Comparison of ENCODE assay signal across 10 cellular contexts in the genomic region with DNA sequence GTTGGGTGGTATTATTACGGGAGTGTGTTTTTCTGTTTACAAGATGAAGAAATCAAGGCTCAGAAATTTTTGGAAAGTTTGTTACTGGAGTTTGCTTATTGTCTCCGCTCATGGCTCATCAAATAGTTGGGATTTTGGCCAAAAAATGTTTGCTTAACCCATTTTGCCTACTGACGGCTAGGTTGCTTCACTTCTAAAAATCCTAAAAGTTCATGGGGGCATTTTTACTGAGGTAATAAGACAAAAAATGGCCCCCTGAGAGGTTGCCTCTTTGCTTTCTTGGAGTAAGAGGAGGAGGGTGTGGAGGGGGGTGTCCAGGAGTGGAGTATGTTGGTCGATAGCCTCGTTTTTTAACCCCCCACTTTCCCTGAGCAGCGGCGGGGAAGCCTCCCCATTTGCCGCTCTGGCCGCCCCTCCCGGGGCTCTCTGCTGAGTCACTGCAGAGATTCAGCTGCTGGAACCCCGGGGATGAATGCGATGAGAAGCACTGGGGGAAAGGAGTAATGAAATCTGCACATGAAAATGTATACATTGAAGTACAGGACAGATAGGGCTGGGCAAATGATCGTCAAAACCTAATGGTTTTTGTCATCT. TPM values are rescaled to one million over a fixed set of nuclear protein-coding genes. Genes with fewer than 3 reads are reported as not detected.
DNase-seq lines count a peak whose midpoint lies in the region; ATAC-seq and TF ChIP-seq lines count a peak whose summit lies in the region.
"Had no signal": no experiment of that assay in that cellular context is flagged by ENCODE, and none has a peak within 500 bp of the region (broad histone marks: within the 10 kb centered on the region; RNA-seq: fewer than 3 reads in every experiment).

No MANE protein-coding gene starts in this region.

- TF ChIP-seq POLR2A in breast epithelium (IDR thresholded peaks at IDR 0.05): no peak
- TF ChIP-seq POLR2A in right lobe of liver (IDR thresholded peaks at IDR 0.05): no peak
- TF ChIP-seq POLR2A in tibial nerve (IDR thresholded peaks at IDR 0.05): no peak

- H3K4me1 Mint-ChIP-seq in MCF 10A (ENCODE audit: insufficient read depth, unreplicated experiment): peaks cover 8% of the 10 kb centered on the region

- H3K9me3 ChIP-seq in breast epithelium (no peaks in the 10 kb centered on the region), right lobe of liver (no peaks in the 10 kb centered on the region), tibial nerve (peaks cover 0 to 9% (median 0%) of the 10 kb centered on the region in 4 donors)

- H3K9me3 Mint-ChIP-seq in MCF 10A (ENCODE audit: unreplicated experiment): no peaks in the 10 kb centered on the region

- peaks cover 38% of the 10 kb centered on the region for H3K36me3 Mint-ChIP-seq in MCF 10A (ENCODE audit: insufficient read depth, unreplicated experiment)

- in situ Hi-C loops in astrocyte of the cerebellum (cut with HindIII; ENCODE audit: low sequenced_read_pairs): no loop called here

- intact Hi-C loops in breast epithelium (cut with DNase I; ENCODE audit: low total_unique reads): no loop called here
- intact Hi-C loops in MCF 10A (cut with micrococcal nuclease): no loop called here
- intact Hi-C loops in right lobe of liver (cut with DNase I): no loop called here

- TF ChIP-seq CTCF in breast epithelium (IDR thresholded peaks at IDR 0.05) (no peak), MCF 10A (IDR thresholded peaks at IDR 0.05; ENCODE audit: unreplicated experiment) (no peak), astrocyte of the cerebellum (IDR thresholded peaks at IDR 0.05; ENCODE audit: low read depth, low read length, missing control alignments) (no peak), right lobe of liver (IDR thresholded peaks at IDR 0.05) (no peak), tibial nerve (IDR thresholded peaks at IDR 0.05) (no peak), omental fat pad (IDR thresholded peaks at IDR 0.05) (no peak)

- H3K4me3 Mint-ChIP-seq in MCF 10A (ENCODE audit: unreplicated experiment): no peak overlapping the region
- H3K4me3 Mint-ChIP-seq: T-helper 1 cell treated with Interleukin-12 subunit alpha and Interleukin-12 subunit beta and Interleukin-4 antibody, amounts not matched to agents 30 μg/mL and 1 μg/mL, for 36 hours had no signal

- ATAC-seq in right lobe of liver: peak in 1 of 4 donors; percentile 24
- no peak for ATAC-seq in omental fat pad (ENCODE audit: low FRiP score)
- no peak for ATAC-seq in HG02973 (IDR thresholded peaks at IDR 0.05; ENCODE audit: unreplicated experiment)

- no peaks in the 10 kb centered on the region for H3K36me3 ChIP-seq in breast epithelium
- peaks cover 0 to 2% (median 0%) of the 10 kb centered on the region in 4 donors for H3K36me3 ChIP-seq in right lobe of liver
- peaks cover 0 to 7% (median 0%) of the 10 kb centered on the region in 3 donors for H3K36me3 ChIP-seq in tibial nerve

- H3K27me3 ChIP-seq in breast epithelium (no peaks in the 10 kb centered on the region), right lobe of liver (no peaks in the 10 kb centered on the region), tibial nerve (no peaks in the 10 kb centered on the region)

- H3K4me1 ChIP-seq in breast epithelium (no peaks in the 10 kb centered on the region), right lobe of liver (peaks cover 0 to 7% (median 0%) of the 10 kb centered on the region in 4 donors), tibial nerve (peaks cover 0 to 30% (median 3%) of the 10 kb centered on the region in 4 donors)

- TF ChIP-seq EP300 in tibial nerve (IDR thresholded peaks at IDR 0.05): no peak

- H3K4me3 ChIP-seq in breast epithelium (peak overlapping the region; percentile 45 to 66 (median 59)), astrocyte of the cerebellum (ENCODE audit: low read depth, low read length) (peak overlapping the region; percentile 69), right lobe of liver (peak overlapping the region; percentile 0 to 44 (median 37)), tibial nerve (peak overlapping the region; percentile 24 to 54 (median 32))

- DNase-seq in breast epithelium (ENCODE audit: low spot score in 2 of 2): no peak
- no peak for DNase-seq in MCF 10A (ENCODE audit: unreplicated experiment)
- DNase-seq in astrocyte of the cerebellum (ENCODE audit: low read depth): no peak
- no peak for DNase-seq in right lobe of liver
- no peak for DNase-seq in tibial nerve (ENCODE audit: low spot score in 2 of 2)
- no peak for DNase-seq in omental fat pad (ENCODE audit: low spot score)
- no peak for DNase-seq in islet precursor cell
- DNase-seq: DMS153 had no signal

- POLR2A ChIA-PET in MCF 10A (lab: Yijun Ruan, JAX): interaction anchor here (1.2 kb wide), 1 partner anchor 424 kb away, joined by 3 read pairs; no protein-coding TSS in a partner anchor

- WGBS in right lobe of liver (ENCODE audit: insufficient coverage, low coverage, low lambda C conversion rate, missing lambda C conversion rate): 45% methylated on average over 13 of the region's 13 CpGs
- WGBS in tibial nerve, 2 donors: 41 to 48% methylated on average over 13 of the region's 13 CpGs

- H3K27ac Mint-ChIP-seq in MCF 10A (ENCODE audit: low read depth, unreplicated experiment): no peak overlapping the region
- H3K27ac Mint-ChIP-seq: T-helper 1 cell treated with Interleukin-12 subunit alpha and Interleukin-12 subunit beta and Interleukin-4 antibody, amounts not matched to agents 30 μg/mL and 1 μg/mL, for 36 hours had no signal

- peak overlapping the region; percentile 9 to 21 for H3K27ac ChIP-seq in breast epithelium
- H3K27ac ChIP-seq in right lobe of liver: no peak overlapping the region
- peak overlapping the region in 2 of 4 donors; percentile 15 to 70 for H3K27ac ChIP-seq in tibial nerve

- no TSS peak for BruUV-seq in MCF 10A (replicated peaks; lab: Mats Ljungman, UMichigan)

- CTCF ChIA-PET in MCF 10A (lab: Yijun Ruan, JAX): no interaction called here

- no peaks in the 10 kb centered on the region for H3K27me3 Mint-ChIP-seq in MCF 10A (ENCODE audit: insufficient read depth, unreplicated experiment)

RNA-seq across cellular contexts. Expression of a gene that starts 1.5 kb away (rescaled TPM):
- 10 to 100 TPM; 54.9 to 95.7 (median 60.3) TPM for total RNA-seq in breast epithelium
- total RNA-seq in MCF 10A (2022): 34.2 and 39.0 TPM in 2 replicates
- total RNA-seq in right lobe of liver: 10 to 100 TPM; 23.4 to 46.9 (median 31.2) TPM
- 100 to 1,000 TPM in 1 of 4 donors, 10 to 100 TPM in 3; 12.2 to 311 (median 62.5) TPM for total RNA-seq in tibial nerve
- 100 to 1,000 TPM in 3 of 4 donors, 10 to 100 TPM in 1; 64.0 to 953 (median 201) TPM for total RNA-seq in omental fat pad

RNA-seq across cellular contexts. Expression of a gene that starts 52.6 kb away (rescaled TPM):
- total RNA-seq in breast epithelium: 1 to 10 TPM; 5.9 to 8.9 (median 7.0) TPM
- 14.0 and 15.8 TPM in 2 replicates for total RNA-seq in MCF 10A (2022)
- total RNA-seq in right lobe of liver: 10 to 100 TPM in 1 of 6 experiments, 1 to 10 TPM in 5; 2.6 to 11.7 (median 4.6) TPM
- 1 to 10 TPM; 4.4 to 9.6 (median 5.3) TPM for total RNA-seq in tibial nerve
- 10 to 100 TPM in 1 of 4 donors, 1 to 10 TPM in 3; 6.8 to 11.8 (median 8.5) TPM for total RNA-seq in omental fat pad

Comparison
In these comparisons a context has a peak if more than half of its experiments do, and no peak if none do; other contexts are left out.
1. H3K27ac ChIP-seq: peak in breast epithelium (2 of 2); none in right lobe of liver (0 of 3).
2. Peak in every context shown above with its lines, with median percentiles within 50 percentile points of each other: H3K4me3 ChIP-seq.